15 cellular contexts compared by ENCODE assay signal in genomic region chr22:25267567-25267966, GRCh38. TPM values are rescaled to one million over a fixed set of nuclear protein-coding genes. Genes with fewer than 3 reads are reported as not detected.
"Had no signal": no experiment of that assay in that cellular context is flagged by ENCODE, and none has a peak within 500 bp of the region (broad histone marks: within the 10 kb centered on the region; RNA-seq: fewer than 3 reads in every experiment).

No MANE protein-coding gene starts in this region.

RNA-seq across cellular contexts. Expression of gene CRYBB2, which starts 48.1 kb away (rescaled TPM):
- total RNA-seq: activated CD4-positive, alpha-beta memory T cell treated with anti-CD3 and anti-CD28 coated beads for 36 hours; activated CD4-positive, alpha-beta T cell treated with anti-CD3 and anti-CD28 coated beads, Interleukin-2, amount 10 ng/mL, durations not matched to agents 24 days and 14 days; activated CD8-positive, alpha-beta memory T cell treated with anti-CD3 and anti-CD28 coated beads for 36 hours; activated CD8-positive, alpha-beta T cell treated with anti-CD3 and anti-CD28 coated beads for 36 hours; activated naive CD4-positive, alpha-beta T cell treated with anti-CD3 and anti-CD28 coated beads for 36 hours; activated naive CD4-positive, alpha-beta T cell treated with anti-CD3 and anti-CD28 coated beads, Interleukin-2, amount 50 U/mL, for 72 hours; activated naive CD8-positive, alpha-beta T cell treated with anti-CD3 and anti-CD28 coated beads for 36 hours; activated T-helper 1 cell treated with anti-CD3 and anti-CD28 coated beads, Interleukin-12 subunit alpha, Interleukin-12 subunit beta, Interleukin-2, Interleukin-4 antibody, amounts not matched to agents 30 ng/mL and 10 ng/mL and 1 ng/mL, durations not matched to agents 14 hours and 24 hours and 36 hours; adrenal gland; astrocyte; body of pancreas; cardiac septum; cerebellum; T-helper 17 cell; T-helper 2 cell treated with Interferon-gamma antibody and Interleukin-4, amounts not matched to agents 100 ng/mL and 5 ng/mL, for 36 hours had no signal
